Comparison of ENCODE assay signal across 1 cellular context in the genomic region with DNA sequence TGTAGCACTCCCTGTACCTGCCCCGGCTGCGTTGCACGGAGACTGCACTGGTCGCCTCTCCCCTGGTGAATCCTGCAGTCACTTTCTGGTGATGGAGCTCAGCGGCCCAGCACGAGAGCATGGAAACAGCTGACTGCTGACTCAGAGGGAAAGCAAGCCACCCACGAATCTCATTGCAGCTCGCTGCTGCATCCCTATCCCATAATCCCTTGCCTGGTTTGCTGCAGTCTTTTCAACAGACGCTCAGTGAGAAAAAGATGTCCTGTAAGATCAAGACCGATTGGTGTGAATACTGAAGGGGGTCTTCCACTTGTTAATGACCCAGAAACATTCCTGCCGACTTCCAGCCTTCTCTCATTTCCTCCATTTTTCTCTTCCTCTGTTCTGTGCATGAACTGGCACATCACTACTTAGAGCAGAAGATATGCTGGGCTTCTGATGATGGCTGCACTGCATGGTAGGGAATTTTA.
TF ChIP-seq lines count a peak whose summit lies in the region.

No MANE protein-coding gene starts in this region.

TF ChIP-seq in H1, 55 proteins besides CTCF, POLR2A, EP300 and RAD21 (continued from another document):
- no peak for TF ChIP-seq ZNF274 (IDR thresholded peaks at IDR 0.05; ENCODE audit: borderline replicate concordance, extremely low read depth, low read length)
- TF ChIP-seq SIRT6 (IDR thresholded peaks at IDR 0.05; ENCODE audit: low read length) = no peak
- TF ChIP-seq, protein P1, sequence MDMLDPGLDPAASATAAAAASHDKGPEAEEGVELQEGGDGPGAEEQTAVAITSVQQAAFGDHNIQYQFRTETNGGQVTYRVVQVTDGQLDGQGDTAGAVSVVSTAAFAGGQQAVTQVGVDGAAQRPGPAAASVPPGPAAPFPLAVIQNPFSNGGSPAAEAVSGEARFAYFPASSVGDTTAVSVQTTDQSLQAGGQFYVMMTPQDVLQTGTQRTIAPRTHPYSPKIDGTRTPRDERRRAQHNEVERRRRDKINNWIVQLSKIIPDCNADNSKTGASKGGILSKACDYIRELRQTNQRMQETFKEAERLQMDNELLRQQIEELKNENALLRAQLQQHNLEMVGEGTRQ (IDR thresholded peaks at IDR 0.05; ENCODE audit: low read length) = peak; percentile 14; the same call in 1 of the 2 replicates
- TF ChIP-seq BACH1 (IDR thresholded peaks at IDR 0.05; ENCODE audit: low read length) = peak; percentile 83
- peak; percentile 73 to 89; a peak in 1 of 4 replicates for TF ChIP-seq SIN3A (conservative IDR thresholded peaks at IDR 0.05 in 1 of 2, IDR thresholded peaks at IDR 0.05 in 1 of 2; ENCODE audit: low read depth in 1 of 2, low read length in 2 of 2)
- TF ChIP-seq CHD1 (IDR thresholded peaks at IDR 0.05; ENCODE audit: low read depth, low read length) = no peak
- 0 out of 2 replicates have a peak, but pooled peaks have one; percentile 15 for TF ChIP-seq SRF (IDR thresholded peaks at IDR 0.05; ENCODE audit: low read depth, low read length)
- no peak for TF ChIP-seq SAP30 (IDR thresholded peaks at IDR 0.05; ENCODE audit: insufficient read depth, insufficient replicate concordance, low read length)
- peak; percentile 42; the same call in 1 of the 2 replicates for TF ChIP-seq YY1 (IDR thresholded peaks at IDR 0.05; ENCODE audit: low read depth, low read length)
- TF ChIP-seq HDAC6 (IDR thresholded peaks at IDR 0.05; ENCODE audit: low read depth, low read length) = no peak
- no peak for TF ChIP-seq GTF2F1 (IDR thresholded peaks at IDR 0.05; ENCODE audit: borderline replicate concordance, low read depth, low read length)
- TF ChIP-seq KDM4A (IDR thresholded peaks at IDR 0.05; ENCODE audit: low read depth, low read length, severe bottlenecking) = no peak
- TF ChIP-seq TEAD4 (IDR thresholded peaks at IDR 0.05; ENCODE audit: low read depth, low read length) = 0 out of 2 replicates have a peak, but pooled peaks have one; percentile 8
- TF ChIP-seq KDM5A (IDR thresholded peaks at IDR 0.05; ENCODE audit: low read length) = no peak
- TF ChIP-seq NANOG (IDR thresholded peaks at IDR 0.05; ENCODE audit: insufficient read depth, low read depth, low read length, poor library complexity, severe bottlenecking) = no peak
- TF ChIP-seq CEBPB (IDR thresholded peaks at IDR 0.05; ENCODE audit: low read depth, low read length) = no peak
- peak; percentile 68 for TF ChIP-seq TAF1 (IDR thresholded peaks at IDR 0.05; ENCODE audit: low read depth, low read length)
- TF ChIP-seq, protein P2, sequence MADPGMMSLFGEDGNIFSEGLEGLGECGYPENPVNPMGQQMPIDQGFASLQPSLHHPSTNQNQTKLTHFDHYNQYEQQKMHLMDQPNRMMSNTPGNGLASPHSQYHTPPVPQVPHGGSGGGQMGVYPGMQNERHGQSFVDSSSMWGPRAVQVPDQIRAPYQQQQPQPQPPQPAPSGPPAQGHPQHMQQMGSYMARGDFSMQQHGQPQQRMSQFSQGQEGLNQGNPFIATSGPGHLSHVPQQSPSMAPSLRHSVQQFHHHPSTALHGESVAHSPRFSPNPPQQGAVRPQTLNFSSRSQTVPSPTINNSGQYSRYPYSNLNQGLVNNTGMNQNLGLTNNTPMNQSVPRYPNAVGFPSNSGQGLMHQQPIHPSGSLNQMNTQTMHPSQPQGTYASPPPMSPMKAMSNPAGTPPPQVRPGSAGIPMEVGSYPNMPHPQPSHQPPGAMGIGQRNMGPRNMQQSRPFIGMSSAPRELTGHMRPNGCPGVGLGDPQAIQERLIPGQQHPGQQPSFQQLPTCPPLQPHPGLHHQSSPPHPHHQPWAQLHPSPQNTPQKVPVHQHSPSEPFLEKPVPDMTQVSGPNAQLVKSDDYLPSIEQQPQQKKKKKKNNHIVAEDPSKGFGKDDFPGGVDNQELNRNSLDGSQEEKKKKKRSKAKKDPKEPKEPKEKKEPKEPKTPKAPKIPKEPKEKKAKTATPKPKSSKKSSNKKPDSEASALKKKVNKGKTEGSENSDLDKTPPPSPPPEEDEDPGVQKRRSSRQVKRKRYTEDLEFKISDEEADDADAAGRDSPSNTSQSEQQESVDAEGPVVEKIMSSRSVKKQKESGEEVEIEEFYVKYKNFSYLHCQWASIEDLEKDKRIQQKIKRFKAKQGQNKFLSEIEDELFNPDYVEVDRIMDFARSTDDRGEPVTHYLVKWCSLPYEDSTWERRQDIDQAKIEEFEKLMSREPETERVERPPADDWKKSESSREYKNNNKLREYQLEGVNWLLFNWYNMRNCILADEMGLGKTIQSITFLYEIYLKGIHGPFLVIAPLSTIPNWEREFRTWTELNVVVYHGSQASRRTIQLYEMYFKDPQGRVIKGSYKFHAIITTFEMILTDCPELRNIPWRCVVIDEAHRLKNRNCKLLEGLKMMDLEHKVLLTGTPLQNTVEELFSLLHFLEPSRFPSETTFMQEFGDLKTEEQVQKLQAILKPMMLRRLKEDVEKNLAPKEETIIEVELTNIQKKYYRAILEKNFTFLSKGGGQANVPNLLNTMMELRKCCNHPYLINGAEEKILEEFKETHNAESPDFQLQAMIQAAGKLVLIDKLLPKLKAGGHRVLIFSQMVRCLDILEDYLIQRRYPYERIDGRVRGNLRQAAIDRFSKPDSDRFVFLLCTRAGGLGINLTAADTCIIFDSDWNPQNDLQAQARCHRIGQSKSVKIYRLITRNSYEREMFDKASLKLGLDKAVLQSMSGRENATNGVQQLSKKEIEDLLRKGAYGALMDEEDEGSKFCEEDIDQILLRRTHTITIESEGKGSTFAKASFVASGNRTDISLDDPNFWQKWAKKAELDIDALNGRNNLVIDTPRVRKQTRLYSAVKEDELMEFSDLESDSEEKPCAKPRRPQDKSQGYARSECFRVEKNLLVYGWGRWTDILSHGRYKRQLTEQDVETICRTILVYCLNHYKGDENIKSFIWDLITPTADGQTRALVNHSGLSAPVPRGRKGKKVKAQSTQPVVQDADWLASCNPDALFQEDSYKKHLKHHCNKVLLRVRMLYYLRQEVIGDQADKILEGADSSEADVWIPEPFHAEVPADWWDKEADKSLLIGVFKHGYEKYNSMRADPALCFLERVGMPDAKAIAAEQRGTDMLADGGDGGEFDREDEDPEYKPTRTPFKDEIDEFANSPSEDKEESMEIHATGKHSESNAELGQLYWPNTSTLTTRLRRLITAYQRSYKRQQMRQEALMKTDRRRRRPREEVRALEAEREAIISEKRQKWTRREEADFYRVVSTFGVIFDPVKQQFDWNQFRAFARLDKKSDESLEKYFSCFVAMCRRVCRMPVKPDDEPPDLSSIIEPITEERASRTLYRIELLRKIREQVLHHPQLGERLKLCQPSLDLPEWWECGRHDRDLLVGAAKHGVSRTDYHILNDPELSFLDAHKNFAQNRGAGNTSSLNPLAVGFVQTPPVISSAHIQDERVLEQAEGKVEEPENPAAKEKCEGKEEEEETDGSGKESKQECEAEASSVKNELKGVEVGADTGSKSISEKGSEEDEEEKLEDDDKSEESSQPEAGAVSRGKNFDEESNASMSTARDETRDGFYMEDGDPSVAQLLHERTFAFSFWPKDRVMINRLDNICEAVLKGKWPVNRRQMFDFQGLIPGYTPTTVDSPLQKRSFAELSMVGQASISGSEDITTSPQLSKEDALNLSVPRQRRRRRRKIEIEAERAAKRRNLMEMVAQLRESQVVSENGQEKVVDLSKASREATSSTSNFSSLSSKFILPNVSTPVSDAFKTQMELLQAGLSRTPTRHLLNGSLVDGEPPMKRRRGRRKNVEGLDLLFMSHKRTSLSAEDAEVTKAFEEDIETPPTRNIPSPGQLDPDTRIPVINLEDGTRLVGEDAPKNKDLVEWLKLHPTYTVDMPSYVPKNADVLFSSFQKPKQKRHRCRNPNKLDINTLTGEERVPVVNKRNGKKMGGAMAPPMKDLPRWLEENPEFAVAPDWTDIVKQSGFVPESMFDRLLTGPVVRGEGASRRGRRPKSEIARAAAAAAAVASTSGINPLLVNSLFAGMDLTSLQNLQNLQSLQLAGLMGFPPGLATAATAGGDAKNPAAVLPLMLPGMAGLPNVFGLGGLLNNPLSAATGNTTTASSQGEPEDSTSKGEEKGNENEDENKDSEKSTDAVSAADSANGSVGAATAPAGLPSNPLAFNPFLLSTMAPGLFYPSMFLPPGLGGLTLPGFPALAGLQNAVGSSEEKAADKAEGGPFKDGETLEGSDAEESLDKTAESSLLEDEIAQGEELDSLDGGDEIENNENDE (IDR thresholded peaks at IDR 0.05; ENCODE audit: insufficient replicate concordance, low read length) = no peak
- peak; percentile 70; the same call in 1 of the 2 replicates for TF ChIP-seq MAFK (IDR thresholded peaks at IDR 0.05; ENCODE audit: low read depth, low read length)
- TF ChIP-seq PHF8 (conservative IDR thresholded peaks at IDR 0.05; ENCODE audit: low read depth, low read length) = no peak
- TF ChIP-seq POU5F1 (IDR thresholded peaks at IDR 0.05; ENCODE audit: low read depth, low read length) = no peak
- no peak for TF ChIP-seq SIX5 (IDR thresholded peaks at IDR 0.05; ENCODE audit: low read depth, low read length)
- TF ChIP-seq, protein P3, sequence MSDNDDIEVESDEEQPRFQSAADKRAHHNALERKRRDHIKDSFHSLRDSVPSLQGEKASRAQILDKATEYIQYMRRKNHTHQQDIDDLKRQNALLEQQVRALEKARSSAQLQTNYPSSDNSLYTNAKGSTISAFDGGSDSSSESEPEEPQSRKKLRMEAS (IDR thresholded peaks at IDR 0.05) = peak; percentile 56
- peak; percentile 57 for TF ChIP-seq ASH2L (IDR thresholded peaks at IDR 0.05; ENCODE audit: low read length)
- TF ChIP-seq CBX8 (IDR thresholded peaks at IDR 0.05; ENCODE audit: borderline replicate concordance, low read depth, low read length) = no peak
- no peak for TF ChIP-seq CREB1 (IDR thresholded peaks at IDR 0.05)
- no peak for TF ChIP-seq RNF2 (IDR thresholded peaks at IDR 0.05; ENCODE audit: borderline replicate concordance, low read depth, low read length, missing control alignments, poor library complexity, severe bottlenecking)
- no peak for TF ChIP-seq SP2 (IDR thresholded peaks at IDR 0.05; ENCODE audit: low read length)
- no peak for TF ChIP-seq TAF7 (optimal IDR thresholded peaks at IDR 0.05; ENCODE audit: borderline replicate concordance, low read depth, low read length)
- TF ChIP-seq SUZ12 (IDR thresholded peaks at IDR 0.05; ENCODE audit: low read length) = no peak
- no peak; the same call in 1 of the 2 replicates for TF ChIP-seq TBP (IDR thresholded peaks at IDR 0.05; ENCODE audit: low read depth, low read length)
- no peak for TF ChIP-seq BCL11A (IDR thresholded peaks at IDR 0.05; ENCODE audit: low read depth in 2 of 2, low read length in 2 of 2)
- 0 out of 2 replicates have a peak, but pooled peaks have one; percentile 21 for TF ChIP-seq JUN (IDR thresholded peaks at IDR 0.05; ENCODE audit: low read depth, low read length)
- TF ChIP-seq EZH2 (IDR thresholded peaks at IDR 0.05; ENCODE audit: low read depth, low read length, severe bottlenecking) = no peak
- peak; percentile 57; the same call in 1 of the 2 replicates for TF ChIP-seq POLR2AphosphoS5 (IDR thresholded peaks at IDR 0.05; ENCODE audit: low read depth, low read length)
- peak; percentile 83; the same call in 1 of the 2 replicates for TF ChIP-seq JUND (IDR thresholded peaks at IDR 0.05; ENCODE audit: low read length)
- TF ChIP-seq RXRA (IDR thresholded peaks at IDR 0.05; ENCODE audit: insufficient read depth, low read depth, low read length) = no peak
- TF ChIP-seq HDAC2 (IDR thresholded peaks at IDR 0.05; ENCODE audit: borderline replicate concordance in 1 of 2, low read depth in 2 of 2, low read length in 2 of 2) = no peak
